8 cellular contexts compared by ENCODE assay signal in genomic region chr1:28736450-28737244, GRCh38.
DNase-seq lines count a peak whose midpoint lies in the region; ATAC-seq lines count a peak whose summit lies in the region.

YTHDF2 (plus strand) TSS chr1:28736940; CDS start chr1:28737121, 181 bp downstream.

- DNase-seq in CMK (ENCODE audit: low read depth) (peak; percentile 95), HS-5 (ENCODE audit: low read depth) (peak; percentile 69), NK-92 (lab: John Stamatoyannopoulos, UW; ENCODE audit: unreplicated experiment) (peak; percentile 76), medulla oblongata (ENCODE audit: extremely low spot score) (peak; percentile 96)
- peak; percentile 99 for DNase-seq in activated CD8-positive, alpha-beta memory T cell treated with anti-CD3 and anti-CD28 coated beads for 24 hours
- peak; percentile 96 for DNase-seq in effector CD8-positive, alpha-beta T cell (lab: John Stamatoyannopoulos, UW)
- peak; percentile 97 for DNase-seq in stimulated activated CD8-positive, alpha-beta memory T cell treated with anti-CD3 and anti-CD28 coated beads, Interleukin-12 subunit alpha, Interleukin-12 subunit beta, amount 100 ng/mL, for 1 hour (ENCODE audit: low read depth)

- peak; percentile 91 for ATAC-seq in GM19467 (IDR thresholded peaks at IDR 0.05; ENCODE audit: unreplicated experiment)

Comparison
In these comparisons a context has a peak if more than half of its experiments do, and no peak if none do; other contexts are left out.
1. Peak in every context shown above with its lines: DNase-seq and ATAC-seq.